In genomic region chr1:66563094-66563800, GRCh38 we compare ENCODE assay signal across 8 cellular contexts. TPM values are rescaled to one million over a fixed set of nuclear protein-coding genes. Genes with fewer than 3 reads are reported as not detected.
A peak's percentile ranks its signal among the peaks of the same experiment; 100 is the strongest.
DNase-seq lines count a peak whose midpoint lies in the region; ATAC-seq, FAIRE-seq and TF ChIP-seq lines count a peak whose summit lies in the region.

No MANE protein-coding gene starts in this region.

- H3K27ac ChIP-seq in HCT116 (ENCODE audit: low read depth, low read length) (no peak overlapping the region), brain microvascular endothelial cell (peak overlapping the region; percentile 96), skin epidermis (peak overlapping the region in 19 of 21 experiments; percentile 27 to 84 (median 62))

- no peaks in the 10 kb centered on the region for H3K36me3 ChIP-seq in HCT116 (ENCODE audit: control insufficient read depth in 1 of 2, insufficient read depth in 2 of 2, low read length in 2 of 2)
- no peaks in the 10 kb centered on the region for H3K36me3 ChIP-seq in brain microvascular endothelial cell (replicated peaks)

- no peaks in the 10 kb centered on the region for H4K20me1 ChIP-seq in HCT116 (ENCODE audit: insufficient read depth)

- peak; percentile 41 for DNase-seq in HCT116 (ENCODE audit: low read depth, low spot score)
- peak; percentile 91 for DNase-seq in brain microvascular endothelial cell
- DNase-seq in iPS-NIHi11 (ENCODE audit: low spot score): peak; percentile 17
- DNase-seq in GM19238 (ENCODE audit: insufficient read length, low spot score): no peak
- no peak for DNase-seq in GM12891 (ENCODE audit: insufficient read length, low spot score)
- DNase-seq in D341Med (ENCODE audit: low spot score): no peak

- FAIRE-seq in GM12891 (lab: Jason Lieb, UNC): no peak

- no TSS peak for BruUV-seq in HCT116 (replicated peaks; lab: Mats Ljungman, UMichigan)

- ATAC-seq in HCT116 (peak; percentile 46), GM18858 (IDR thresholded peaks at IDR 0.05; ENCODE audit: unreplicated experiment) (no peak)

- in situ Hi-C loops in brain microvascular endothelial cell (cut with HindIII; ENCODE audit: low pct_ligation_motif_present, low sequenced_read_pairs): no loop called here

- TF ChIP-seq CTCF in HCT116 (IDR thresholded peaks at IDR 0.05 in 2 of 3, conservative IDR thresholded peaks at IDR 0.05 in 1 of 3; ENCODE audit: borderline replicate concordance in 1 of 3, insufficient read depth in 1 of 3, low read depth in 2 of 3, low read length in 2 of 3) (no peak), brain microvascular endothelial cell (IDR thresholded peaks at IDR 0.05; ENCODE audit: low read depth, low read length, missing control alignments) (no peak)

- H3K4me3 ChIP-seq in HCT116 (replicated peaks in 1 of 2; ENCODE audit: low read depth in 1 of 2, low read length in 2 of 2): peak overlapping the region; percentile 4 to 36; a peak in 2 of 4 replicates
- peak overlapping the region; percentile 32 for H3K4me3 ChIP-seq in brain microvascular endothelial cell (ENCODE audit: low read depth, low read length)
- H3K4me3 ChIP-seq in skin epidermis: no peak overlapping the region

- no peak for TF ChIP-seq RAD21 in HCT116 (IDR thresholded peaks at IDR 0.05; ENCODE audit: low read depth)

- RAD21 ChIA-PET in HCT116 (lab: Charles Lee; ENCODE audit: low non-redundant PET in 1 of 2, low total read pairs in 2 of 2, uncharacterized antibody in 2 of 2, unreplicated experiment in 2 of 2): no interaction called here

- POLR2A ChIA-PET in HCT116 (lab: Charles Lee): interaction anchor here (1.6 kb wide), 1 partner anchor 8 kb away, joined by 4 read pairs; no protein-coding TSS in a partner anchor

- peak overlapping the region; percentile 62 for H2AFZ ChIP-seq in HCT116 (ENCODE audit: low read depth, low read length, poor library complexity, severe bottlenecking)

- peaks cover 7 to 32% of the 10 kb centered on the region in 2 experiments for H3K4me1 ChIP-seq in HCT116 (ENCODE audit: control insufficient read depth in 1 of 2, insufficient read depth in 2 of 2, low read length in 2 of 2)

- TF ChIP-seq POLR2A in HCT116 (IDR thresholded peaks at IDR 0.05; ENCODE audit: borderline replicate concordance, extremely low read depth, insufficient read depth, insufficient read length) (no peak), GM12891 (IDR thresholded peaks at IDR 0.05; ENCODE audit: low read depth, low read length) (no peak)

- no peaks in the 10 kb centered on the region for H3K79me2 ChIP-seq in HCT116 (ENCODE audit: insufficient read depth, low read length)

- H3K4me2 ChIP-seq in HCT116 (ENCODE audit: low read length): peak overlapping the region; percentile 73

- CTCF ChIA-PET in HCT116 (lab: Charles Lee): no interaction called here

- no peaks in the 10 kb centered on the region for H3K27me3 ChIP-seq in HCT116 (ENCODE audit: insufficient read depth, low read length)
- no peaks in the 10 kb centered on the region for H3K27me3 ChIP-seq in brain microvascular endothelial cell (replicated peaks)

- H3K9ac ChIP-seq in HCT116 (ENCODE audit: low read length): peak overlapping the region; percentile 34

- no peaks in the 10 kb centered on the region for H3K9me3 ChIP-seq in HCT116 (ENCODE audit: control insufficient read depth in 1 of 2, insufficient read depth in 1 of 2, low read depth in 1 of 2, low read length in 2 of 2)

- intact Hi-C loops in HCT116 (cut with micrococcal nuclease): no loop called here

- no peaks in the 10 kb centered on the region for H3K9me2 ChIP-seq in HCT116 (ENCODE audit: insufficient read depth)

TF ChIP-seq in HCT116, 20 proteins besides CTCF, POLR2A, EP300 and RAD21 (continues in another document):
- TF ChIP-seq FOSL1 (IDR thresholded peaks at IDR 0.05; ENCODE audit: low read depth): peak; percentile 59
- peak; percentile 51 for TF ChIP-seq JUND (IDR thresholded peaks at IDR 0.05)
- no peak for TF ChIP-seq ZNF274 (IDR thresholded peaks at IDR 0.05; ENCODE audit: low read depth, low read length)
- no peak for TF ChIP-seq ZFX (IDR thresholded peaks at IDR 0.05)
- TF ChIP-seq POLR2AphosphoS5 (IDR thresholded peaks at IDR 0.05; ENCODE audit: low read depth, low read length): no peak
- TF ChIP-seq SRF (IDR thresholded peaks at IDR 0.05; ENCODE audit: low read depth): no peak
- no peak for TF ChIP-seq EGR1 (IDR thresholded peaks at IDR 0.05; ENCODE audit: low read depth)
- peak; percentile 24 for TF ChIP-seq TCF7L2 (IDR thresholded peaks at IDR 0.05; ENCODE audit: borderline replicate concordance, extremely low read depth, insufficient read depth, insufficient read length)
- no peak for TF ChIP-seq REST (IDR thresholded peaks at IDR 0.05; ENCODE audit: low read depth)

TF ChIP-seq in GM12891, 5 proteins besides CTCF, POLR2A, EP300 and RAD21:
- TF ChIP-seq PAX5 (IDR thresholded peaks at IDR 0.05; ENCODE audit: insufficient read depth, low read length, severe bottlenecking): no peak
- no peak for TF ChIP-seq TAF1 (IDR thresholded peaks at IDR 0.05; ENCODE audit: low read depth, low read length)
- TF ChIP-seq POU2F2 (IDR thresholded peaks at IDR 0.05; ENCODE audit: low read depth, low read length): no peak
- no peak for TF ChIP-seq POLR2AphosphoS5 (IDR thresholded peaks at IDR 0.05; ENCODE audit: low read depth, low read length)
- no peak for TF ChIP-seq SPI1 (IDR thresholded peaks at IDR 0.05; ENCODE audit: low read depth, low read length)

RNA-seq across cellular contexts. Expression of gene SGIP1, which starts 29.3 kb away (rescaled TPM):
- 0.15 TPM for total RNA-seq in HCT116 (2021; ENCODE audit: unreplicated experiment)
- 0.01 TPM in 1 of 2 replicates, not detected in the other for polyA plus RNA-seq in HCT116 (2012)
- polyA plus RNA-seq in GM12891 (2012; ENCODE audit: low read depth, missing spikeins): not detected

Comparison
In these comparisons a context has a peak if more than half of its experiments do, and no peak if none do; other contexts are left out.
1. DNase-seq: peak in HCT116 (single experiment), brain microvascular endothelial cell (single experiment) and iPS-NIHi11 (single experiment); none in GM19238 (single experiment), GM12891 (single experiment) and D341Med (single experiment).
2. H3K4me3 ChIP-seq: peak in HCT116 (2 of 2) and brain microvascular endothelial cell (single experiment); none in skin epidermis (0 of 7).